In the genomic region with DNA sequence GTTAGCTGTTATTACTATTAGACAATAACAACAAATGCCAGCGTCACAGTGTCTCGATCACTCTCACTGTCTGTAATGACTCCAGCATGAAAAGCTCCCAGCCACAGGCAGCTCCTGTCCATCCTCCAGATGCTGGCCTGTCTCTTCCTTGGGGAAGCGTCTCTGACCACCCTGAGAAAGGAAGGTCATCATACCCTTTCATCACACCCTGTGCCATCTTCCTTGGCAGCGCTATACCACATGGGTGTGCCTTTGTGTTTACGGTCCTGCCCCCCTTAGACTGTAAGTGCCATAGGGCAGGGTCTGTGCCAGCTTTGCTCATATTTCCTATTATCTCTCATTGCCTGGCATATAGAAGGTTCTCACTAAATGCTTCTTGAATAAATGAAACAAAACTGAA, we compare ENCODE assay signal across 10 cellular contexts.
DNase-seq lines count a peak whose midpoint lies in the region; ATAC-seq and TF ChIP-seq lines count a peak whose summit lies in the region.
"Had no signal": no experiment of that assay in that cellular context is flagged by ENCODE, and none has a peak within 500 bp of the region (broad histone marks: within the 10 kb centered on the region; RNA-seq: fewer than 3 reads in every experiment).

No MANE protein-coding gene starts in this region.

- H4K12ac ChIP-seq in trophoblast cell (ENCODE audit: low read depth, low read length): no peak overlapping the region

- H2BK12ac ChIP-seq in trophoblast cell (ENCODE audit: low read length): peak overlapping the region; percentile 72

- peak overlapping the region; percentile 94 to 99 (median 96) for H3K27ac Mint-ChIP-seq in CD14-positive monocyte

- H3K9me3 ChIP-seq in RWPE2 (ENCODE audit: severe bottlenecking): no peaks in the 10 kb centered on the region
- H3K9me3 ChIP-seq in esophagus (ENCODE audit: control insufficient read depth in 2 of 2, insufficient read depth in 1 of 2, low read depth in 1 of 2, low read length in 1 of 2): no peaks in the 10 kb centered on the region
- H3K9me3 ChIP-seq in trophoblast cell (ENCODE audit: insufficient read depth, low read depth, low read length): peaks cover 2% of the 10 kb centered on the region

- DNase-seq in CD14-positive monocyte (ENCODE audit: low spot score): no peak
- no peak for DNase-seq in RWPE2 (ENCODE audit: low spot score)
- no peak for DNase-seq in trophoblast cell
- DNase-seq in ureter (ENCODE audit: low spot score): no peak
- no peak for DNase-seq in central memory CD4-positive, alpha-beta T cell
- DNase-seq: DND-41, NCI-H1048 had no signal

- no peak overlapping the region for H2BK5ac ChIP-seq in trophoblast cell (ENCODE audit: low read depth, low read length, poor library complexity)

- H3K18ac ChIP-seq in trophoblast cell (ENCODE audit: low read length): peak overlapping the region; percentile 35

- H3K4me1 ChIP-seq in RWPE2 (ENCODE audit: insufficient read depth, poor library complexity, severe bottlenecking) (peaks cover 43% of the 10 kb centered on the region), esophagus (ENCODE audit: control insufficient read depth in 2 of 2, insufficient read depth in 2 of 2, low read length in 1 of 2) (peaks cover 0 to 8% of the 10 kb centered on the region in 2 donors), trophoblast cell (ENCODE audit: control insufficient read depth in 1 of 2, insufficient read depth in 2 of 2, low read length in 2 of 2) (peaks cover 12 to 13% of the 10 kb centered on the region in 2 experiments)

- H3K27me3 ChIP-seq in RWPE2 (ENCODE audit: insufficient read depth, poor library complexity, severe bottlenecking) (no peaks in the 10 kb centered on the region), esophagus (ENCODE audit: control insufficient read depth in 1 of 2, insufficient read depth in 2 of 2, low read length in 2 of 2) (no peaks in the 10 kb centered on the region), trophoblast cell (ENCODE audit: insufficient read depth, low read length) (no peaks in the 10 kb centered on the region)

- no peaks in the 10 kb centered on the region for H3K9me3 Mint-ChIP-seq in CD14-positive monocyte

- H3K4me3 ChIP-seq in RWPE2 (ENCODE audit: severe bottlenecking) (no peak overlapping the region), esophagus (ENCODE audit: low read depth in 1 of 2, low read length in 2 of 2) (no peak overlapping the region), trophoblast cell (ENCODE audit: low read depth, low read length) (no peak overlapping the region)

- peak overlapping the region; percentile 80 for H3K23ac ChIP-seq in trophoblast cell (ENCODE audit: low read length)

- H3K36me3 ChIP-seq in RWPE2 (ENCODE audit: low read depth): peaks cover 9% of the 10 kb centered on the region
- H3K36me3 ChIP-seq in esophagus (ENCODE audit: control insufficient read depth in 2 of 2, insufficient read depth in 2 of 2, low read length in 1 of 2): peaks cover 6 to 8% of the 10 kb centered on the region in 2 donors
- peaks cover 9 to 21% of the 10 kb centered on the region in 2 experiments for H3K36me3 ChIP-seq in trophoblast cell (ENCODE audit: control insufficient read depth in 1 of 2, insufficient read depth in 2 of 2, low read length in 2 of 2)

- H3K27ac ChIP-seq in RWPE2 (ENCODE audit: poor library complexity, severe bottlenecking): peak overlapping the region; percentile 90
- H3K27ac ChIP-seq in esophagus (ENCODE audit: low read depth in 2 of 2, low read length in 1 of 2): peak overlapping the region; percentile 77 to 82
- peak overlapping the region; percentile 36 for H3K27ac ChIP-seq in trophoblast cell (ENCODE audit: low read depth, low read length)

- peaks cover 6% of the 10 kb centered on the region for H3K79me1 ChIP-seq in trophoblast cell (ENCODE audit: low read length)

- peak overlapping the region; percentile 65 for H2AK5ac ChIP-seq in trophoblast cell (ENCODE audit: low read length)

- no peak overlapping the region for H3K9ac ChIP-seq in trophoblast cell (ENCODE audit: low read length)

- no peak overlapping the region for H4K91ac ChIP-seq in trophoblast cell (ENCODE audit: low read depth, low read length)

- H4K8ac ChIP-seq in trophoblast cell (ENCODE audit: low read depth, low read length): no peak overlapping the region

- peaks cover 35% of the 10 kb centered on the region for H3K4me1 Mint-ChIP-seq in CD14-positive monocyte

- no peak overlapping the region for H3K4me2 ChIP-seq in trophoblast cell (ENCODE audit: low read length)

- no peak overlapping the region for H3K4me3 Mint-ChIP-seq in CD14-positive monocyte

- H3K14ac ChIP-seq in trophoblast cell (ENCODE audit: low read length): peak overlapping the region; percentile 33

- H3K79me2 ChIP-seq in trophoblast cell (ENCODE audit: control insufficient read depth, insufficient read depth, low read length, poor library complexity): no peaks in the 10 kb centered on the region

- H2BK120ac ChIP-seq in trophoblast cell (ENCODE audit: insufficient read depth, low read length, poor library complexity): no peak overlapping the region

- no peak for TF ChIP-seq CTCF in CD14-positive monocyte (IDR thresholded peaks at IDR 0.05)
- TF ChIP-seq CTCF in RWPE2 (IDR thresholded peaks at IDR 0.05; ENCODE audit: poor library complexity, severe bottlenecking): no peak

- no peak overlapping the region for H2AFZ ChIP-seq in trophoblast cell (ENCODE audit: insufficient read depth, low read length, poor library complexity)

- 59 to 79% methylated on average over 5 of the region's 5 CpGs for WGBS in esophagus, 2 donors
- WGBS in trophoblast cell (ENCODE audit: extremely low coverage, insufficient coverage, insufficient read length): no CpG with 5 or more reads among the region's 5 CpGs

- peaks cover 73 to 84% of the 10 kb centered on the region in 2 donors for H3K36me3 Mint-ChIP-seq in CD14-positive monocyte

- H3K27me3 Mint-ChIP-seq in CD14-positive monocyte (ENCODE audit: low read depth in 3 of 3): no peaks in the 10 kb centered on the region

- intact Hi-C loops in CD14-positive monocyte (cut with micrococcal nuclease): loop anchor here in 1 of 2 donors (1.0 kb wide), 1 partner anchor 20 kb away; no protein-coding TSS in a partner anchor

- H3K4ac ChIP-seq in trophoblast cell (ENCODE audit: low read depth, low read length): no peak overlapping the region

- ATAC-seq in RWPE2 (ENCODE audit: low read depth): no peak; the same call in 2 of the 3 replicates
- ATAC-seq in HG03378 (IDR thresholded peaks at IDR 0.05; ENCODE audit: unreplicated experiment): no peak
- ATAC-seq in HG02884 (IDR thresholded peaks at IDR 0.05; ENCODE audit: unreplicated experiment): no peak

Comparison
In these comparisons a context has a peak if more than half of its experiments do, and no peak if none do; other contexts are left out.
1. H3K27ac ChIP-seq: peak in every context shown above with its lines; median percentile 90 in RWPE2; 80 in esophagus; 36 in trophoblast cell.